Comparison of ENCODE assay signal across 20 cellular contexts in the genomic region with DNA sequence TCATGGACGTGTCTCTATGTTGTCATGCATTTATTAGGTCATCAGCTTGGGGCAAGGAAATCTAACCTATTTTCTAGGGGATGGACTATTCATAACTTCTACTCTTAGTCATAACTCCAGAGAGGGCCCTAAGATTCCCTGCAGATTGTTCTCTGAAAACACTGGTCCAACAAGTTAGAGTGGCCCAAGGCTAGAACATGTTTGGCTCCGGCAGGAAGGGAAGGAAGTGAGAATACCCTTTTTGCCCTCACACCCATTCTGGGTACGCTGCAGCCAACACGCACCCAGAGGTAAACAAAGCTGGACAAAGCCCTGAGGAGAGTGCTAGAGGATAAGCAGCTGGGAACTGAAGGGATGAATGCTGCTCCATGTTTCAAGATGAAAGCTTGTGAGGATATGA. TPM values are rescaled to one million over a fixed set of nuclear protein-coding genes. Genes with fewer than 3 reads are reported as not detected.
DNase-seq lines count a peak whose midpoint lies in the region; ATAC-seq and TF ChIP-seq lines count a peak whose summit lies in the region.
"Had no signal": no experiment of that assay in that cellular context is flagged by ENCODE, and none has a peak within 500 bp of the region (broad histone marks: within the 10 kb centered on the region; RNA-seq: fewer than 3 reads in every experiment).

No MANE protein-coding gene starts in this region.

- H3K36me3 Mint-ChIP-seq in WTC11, result no peaks in the 10 kb centered on the region
- H3K36me3 Mint-ChIP-seq in stimulated activated effector memory CD8-positive, alpha-beta T cell treated with anti-CD3 and anti-CD28 coated beads, Interleukin-12 subunit alpha, Interleukin-12 subunit beta, amount 100 ng/mL, for 72 hours, result peaks cover 26% of the 10 kb centered on the region

- H3K4me1 ChIP-seq in osteoblast (ENCODE audit: insufficient read depth, low read length) (peaks cover 6% of the 10 kb centered on the region), aorta (ENCODE audit: control insufficient read depth in 1 of 2, insufficient read depth in 2 of 2, low read length in 2 of 2) (no peaks in the 10 kb centered on the region)

- H3K4me2 ChIP-seq in osteoblast (ENCODE audit: insufficient read depth, low read length), result no peak overlapping the region

- POLR2A ChIA-PET in WTC11 (lab: Charles Lee), result interaction anchor here (0.6 kb wide), 1 partner anchor 19 kb away, joined by 4 read pairs; no protein-coding TSS in a partner anchor

- no peaks in the 10 kb centered on the region for H3K9me3 ChIP-seq in osteoblast (ENCODE audit: low read depth, low read length)
- H3K9me3 ChIP-seq in aorta (ENCODE audit: control insufficient read depth, low read length), result no peaks in the 10 kb centered on the region
- H3K9me3 ChIP-seq: tibial nerve had no signal

- WGBS in aorta, 2 donors, result 92% methylated on average over 4 of the region's 4 CpGs

- no peaks in the 10 kb centered on the region for H3K27me3 Mint-ChIP-seq in WTC11 (ENCODE audit: low read depth)

- peak; percentile 7 for DNase-seq in GM13976 (ENCODE audit: low spot score)
- peak; percentile 74 for DNase-seq in dermis blood vessel endothelial cell
- peak; percentile 47 for DNase-seq in osteoblast (ENCODE audit: insufficient read length, low spot score, missing footprints)
- DNase-seq in WTC11 (ENCODE audit: low spot score), result no peak
- DNase-seq in aorta, result no peak
- DNase-seq in stimulated activated effector memory CD8-positive, alpha-beta T cell treated with anti-CD3 and anti-CD28 coated beads, Interleukin-12 subunit alpha, Interleukin-12 subunit beta, amount 100 ng/mL, for 72 hours (ENCODE audit: low spot score in 2 of 2), result no peak
- DNase-seq: activated CD4-positive, alpha-beta T cell treated with anti-CD3 and anti-CD28 coated beads, Interleukin-2, amount 50 U/mL, for 48 hours; activated naive CD4-positive, alpha-beta T cell; COR-L47; effector memory CD4-positive, alpha-beta T cell; H9; head of caudate nucleus; left ventricle myocardium superior; NCI-H1436 treated with DMSO at 0.1 percent for 48 hours; NCI-H526; right cardiac atrium; SHP77; stimulated activated naive CD4-positive, alpha-beta T cell; T-helper 1 cell had no signal

- H3K27me3 ChIP-seq in osteoblast (ENCODE audit: insufficient read depth, low read length), result no peaks in the 10 kb centered on the region
- no peaks in the 10 kb centered on the region for H3K27me3 ChIP-seq in aorta (ENCODE audit: control insufficient read depth in 1 of 2, insufficient read depth in 2 of 2, low read length in 1 of 2)
- H3K27me3 ChIP-seq: tibial nerve had no signal

- H3K9me3 Mint-ChIP-seq in WTC11, result no peaks in the 10 kb centered on the region
- H3K9me3 Mint-ChIP-seq in stimulated activated effector memory CD8-positive, alpha-beta T cell treated with anti-CD3 and anti-CD28 coated beads, Interleukin-12 subunit alpha, Interleukin-12 subunit beta, amount 100 ng/mL, for 72 hours, result no peaks in the 10 kb centered on the region
- H3K9me3 Mint-ChIP-seq: H9 had no signal

- intact Hi-C loops in aorta (cut with DNase I), result no loop called here

- no peak for TF ChIP-seq CTCF in GM13976 (IDR thresholded peaks at IDR 0.05; ENCODE audit: borderline replicate concordance, control extremely low read depth, extremely low read depth, insufficient read depth, missing control alignments)
- no peak for TF ChIP-seq CTCF in osteoblast (IDR thresholded peaks at IDR 0.05; ENCODE audit: extremely low read depth, low read depth, low read length)
- no peak for TF ChIP-seq CTCF in WTC11 (IDR thresholded peaks at IDR 0.05)

- ATAC-seq in WTC11 (no peak), aorta (ENCODE audit: low FRiP score) (no peak)
- ATAC-seq in stimulated activated effector memory CD8-positive, alpha-beta T cell treated with anti-CD3 and anti-CD28 coated beads, Interleukin-12 subunit alpha, Interleukin-12 subunit beta, amount 100 ng/mL, for 72 hours, result no peak
- ATAC-seq: left ventricle myocardium superior, right cardiac atrium had no signal

- peaks cover 3% of the 10 kb centered on the region for H4K20me1 ChIP-seq in osteoblast (ENCODE audit: insufficient read depth, low read length)

- no peak overlapping the region for H3K27ac Mint-ChIP-seq in WTC11
- H3K27ac Mint-ChIP-seq in stimulated activated effector memory CD8-positive, alpha-beta T cell treated with anti-CD3 and anti-CD28 coated beads, Interleukin-12 subunit alpha, Interleukin-12 subunit beta, amount 100 ng/mL, for 72 hours, result no peak overlapping the region

- H3K4me3 Mint-ChIP-seq in WTC11, result no peak overlapping the region
- no peak overlapping the region for H3K4me3 Mint-ChIP-seq in stimulated activated effector memory CD8-positive, alpha-beta T cell treated with anti-CD3 and anti-CD28 coated beads, Interleukin-12 subunit alpha, Interleukin-12 subunit beta, amount 100 ng/mL, for 72 hours
- H3K4me3 Mint-ChIP-seq: H9 had no signal

- H3K4me3 ChIP-seq in osteoblast (ENCODE audit: insufficient read depth, low read length) (no peak overlapping the region), aorta (ENCODE audit: low read length in 2 of 2) (no peak overlapping the region)
- H3K4me3 ChIP-seq: tibial nerve had no signal

- H3K4me1 Mint-ChIP-seq in WTC11, result no peaks in the 10 kb centered on the region; the same call in 1 of the 2 replicates
- H3K4me1 Mint-ChIP-seq in stimulated activated effector memory CD8-positive, alpha-beta T cell treated with anti-CD3 and anti-CD28 coated beads, Interleukin-12 subunit alpha, Interleukin-12 subunit beta, amount 100 ng/mL, for 72 hours, result peaks cover 9% of the 10 kb centered on the region

- no peaks in the 10 kb centered on the region for H3K79me2 ChIP-seq in osteoblast (ENCODE audit: insufficient read depth, low read length)

- H3K36me3 ChIP-seq in osteoblast (ENCODE audit: insufficient read depth, low read length) (peaks cover 6% of the 10 kb centered on the region), aorta (ENCODE audit: control insufficient read depth in 1 of 2, insufficient read depth in 2 of 2, low read length in 1 of 2) (no peaks in the 10 kb centered on the region)

- H3K27ac ChIP-seq in osteoblast (ENCODE audit: low read depth, low read length), result no peak overlapping the region
- H3K27ac ChIP-seq in aorta (ENCODE audit: low read depth in 1 of 2, low read length in 2 of 2), result no peak overlapping the region

- CTCF ChIA-PET in WTC11 (lab: Charles Lee), result interaction anchor here (0.8 to 1.6 kb wide), 2 partner anchors 13 to 140 kb away, joined by 4 to 5 read pairs; no protein-coding TSS in a partner anchor

- in situ Hi-C loops in GM13976 (cut with MboI; ENCODE audit: low sequenced_read_pairs, unreplicated experiment), result loop anchor here (10.0 to 25.0 kb wide), 2 partner anchors 248 to 361 kb away; no protein-coding TSS in a partner anchor

- H2AFZ ChIP-seq in osteoblast (ENCODE audit: low read length), result no peak overlapping the region

TF ChIP-seq in WTC11, 78 proteins besides CTCF, POLR2A, EP300 and RAD21 (continues in another document):
- TF ChIP-seq, protein P1, sequence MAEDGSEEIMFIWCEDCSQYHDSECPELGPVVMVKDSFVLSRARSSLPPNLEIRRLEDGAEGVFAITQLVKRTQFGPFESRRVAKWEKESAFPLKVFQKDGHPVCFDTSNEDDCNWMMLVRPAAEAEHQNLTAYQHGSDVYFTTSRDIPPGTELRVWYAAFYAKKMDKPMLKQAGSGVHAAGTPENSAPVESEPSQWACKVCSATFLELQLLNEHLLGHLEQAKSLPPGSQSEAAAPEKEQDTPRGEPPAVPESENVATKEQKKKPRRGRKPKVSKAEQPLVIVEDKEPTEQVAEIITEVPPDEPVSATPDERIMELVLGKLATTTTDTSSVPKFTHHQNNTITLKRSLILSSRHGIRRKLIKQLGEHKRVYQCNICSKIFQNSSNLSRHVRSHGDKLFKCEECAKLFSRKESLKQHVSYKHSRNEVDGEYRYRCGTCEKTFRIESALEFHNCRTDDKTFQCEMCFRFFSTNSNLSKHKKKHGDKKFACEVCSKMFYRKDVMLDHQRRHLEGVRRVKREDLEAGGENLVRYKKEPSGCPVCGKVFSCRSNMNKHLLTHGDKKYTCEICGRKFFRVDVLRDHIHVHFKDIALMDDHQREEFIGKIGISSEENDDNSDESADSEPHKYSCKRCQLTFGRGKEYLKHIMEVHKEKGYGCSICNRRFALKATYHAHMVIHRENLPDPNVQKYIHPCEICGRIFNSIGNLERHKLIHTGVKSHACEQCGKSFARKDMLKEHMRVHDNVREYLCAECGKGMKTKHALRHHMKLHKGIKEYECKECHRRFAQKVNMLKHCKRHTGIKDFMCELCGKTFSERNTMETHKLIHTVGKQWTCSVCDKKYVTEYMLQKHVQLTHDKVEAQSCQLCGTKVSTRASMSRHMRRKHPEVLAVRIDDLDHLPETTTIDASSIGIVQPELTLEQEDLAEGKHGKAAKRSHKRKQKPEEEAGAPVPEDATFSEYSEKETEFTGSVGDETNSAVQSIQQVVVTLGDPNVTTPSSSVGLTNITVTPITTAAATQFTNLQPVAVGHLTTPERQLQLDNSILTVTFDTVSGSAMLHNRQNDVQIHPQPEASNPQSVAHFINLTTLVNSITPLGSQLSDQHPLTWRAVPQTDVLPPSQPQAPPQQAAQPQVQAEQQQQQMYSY (CRISPR knock-in tag; IDR thresholded peaks at IDR 0.05), result no peak
- TF ChIP-seq FOXK1 (CRISPR knock-in tag; IDR thresholded peaks at IDR 0.05), result no peak
- TF ChIP-seq TEAD4 (CRISPR knock-in tag; IDR thresholded peaks at IDR 0.05), result no peak

RNA-seq across cellular contexts. Expression of a gene that starts 9.9 kb away (rescaled TPM):
- total RNA-seq in dermis blood vessel endothelial cell, result 3.7 and 3.9 TPM in 2 replicates
- 6.2 and 6.9 TPM in 2 replicates for total RNA-seq in osteoblast
- total RNA-seq in WTC11 (2021), result 4.1 to 5.4 TPM (median 4.9 TPM) in 3 replicates
- total RNA-seq in aorta, result 1 to 10 TPM; 2.6 to 7.9 TPM
- 10 to 100 TPM in 1 of 2 donors, 1 to 10 TPM in 1; 3.1 to 14.4 TPM for polyA plus RNA-seq in aorta

RNA-seq across cellular contexts. Expression of a gene that starts 10.0 kb away (rescaled TPM):
- total RNA-seq in dermis blood vessel endothelial cell (18.1 and 20.1 TPM in 2 replicates), osteoblast (13.3 and 15.9 TPM in 2 replicates), WTC11 (2021) (10.3 to 11.9 TPM (median 11.7 TPM) in 3 replicates), aorta (10 to 100 TPM in 1 of 2 donors, 1 to 10 TPM in 1; 9.7 to 15.2 TPM)
- polyA plus RNA-seq in aorta, result 10 to 100 TPM; 13.3 to 73.8 TPM

RNA-seq across cellular contexts. Expression of a gene that starts 15.8 kb away (rescaled TPM):
- total RNA-seq in dermis blood vessel endothelial cell, result 6.3 and 7.0 TPM in 2 replicates
- total RNA-seq in osteoblast, result 2.4 and 2.9 TPM in 2 replicates
- 17.1 to 18.5 TPM (median 17.4 TPM) in 3 replicates for total RNA-seq in WTC11 (2021)
- total RNA-seq in aorta, result 1 to 10 TPM; 3.9 to 5.3 TPM
- 1 to 10 TPM; 5.9 to 7.8 TPM for polyA plus RNA-seq in aorta

RNA-seq across cellular contexts. Expression of a gene that starts 16.5 kb away (rescaled TPM):
- total RNA-seq in dermis blood vessel endothelial cell (14.5 and 17.8 TPM in 2 replicates), osteoblast (16.5 and 18.8 TPM in 2 replicates), WTC11 (2021) (38.1 to 41.3 TPM (median 40.7 TPM) in 3 replicates), aorta (10 to 100 TPM; 15.7 to 21.9 TPM)
- 10 to 100 TPM in 1 of 2 donors, 1 to 10 TPM in 1; 7.0 to 34.6 TPM for polyA plus RNA-seq in aorta

RNA-seq across cellular contexts. Expression of a gene that starts 31.6 kb away (rescaled TPM):
- total RNA-seq in dermis blood vessel endothelial cell (0.56 and 0.85 TPM in 2 replicates), osteoblast (under 0.01 TPM in 2 replicates), WTC11 (2021) (33.3 to 42.3 TPM (median 38.3 TPM) in 3 replicates), aorta (1 to 10 TPM; 3.0 to 4.0 TPM)
- 1 to 10 TPM in 1 of 2 donors, under 1 TPM in 1; 0.13 to 3.7 TPM for polyA plus RNA-seq in aorta

Comparison
In these comparisons a context has a peak if more than half of its experiments do, and no peak if none do; other contexts are left out.
1. DNase-seq: peak in GM13976 (single experiment), dermis blood vessel endothelial cell (single experiment) and osteoblast (single experiment); none in WTC11 (single experiment), aorta (0 of 2) and stimulated activated effector memory CD8-positive, alpha-beta T cell treated with anti-CD3 and anti-CD28 coated beads, Interleukin-12 subunit alpha, Interleukin-12 subunit beta, amount 100 ng/mL, for 72 hours (0 of 2).